2 cellular contexts compared by ENCODE assay signal in the genomic region with DNA sequence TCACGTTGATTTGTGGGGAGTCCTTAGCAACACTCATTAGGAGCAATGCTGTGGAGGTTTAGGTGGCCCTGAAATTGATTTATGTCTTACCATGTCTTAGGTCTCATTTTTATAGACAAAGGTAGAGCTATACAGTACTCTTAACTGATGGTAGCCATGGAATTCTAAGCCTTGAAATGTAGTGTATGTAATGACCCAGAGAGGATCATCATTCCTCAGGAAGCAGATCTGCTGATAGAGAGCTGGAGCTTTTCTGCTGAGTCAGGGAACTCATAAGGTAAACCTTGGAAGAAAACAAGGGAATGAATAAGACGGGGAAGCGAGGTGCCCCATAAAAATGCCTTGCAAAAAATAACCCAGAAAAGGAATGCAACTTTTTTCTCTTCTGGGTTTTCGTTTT.
TF ChIP-seq lines count a peak whose summit lies in the region.

No MANE protein-coding gene starts in this region.

TF ChIP-seq in GM23338, 12 proteins besides CTCF, POLR2A, EP300 and RAD21 (continued from another document):
- TF ChIP-seq ZNF114 (CRISPR knock-in tag; IDR thresholded peaks at IDR 0.05) (no peak), STAT1 (IDR thresholded peaks at IDR 0.05; ENCODE audit: unreplicated experiment) (no peak), ZNF331 (CRISPR knock-in tag; IDR thresholded peaks at IDR 0.05; ENCODE audit: low read depth) (no peak), EZH2phosphoT487 (IDR thresholded peaks at IDR 0.05; ENCODE audit: unreplicated experiment) (no peak), EZH2 (IDR thresholded peaks at IDR 0.05; ENCODE audit: low read depth, unreplicated experiment) (no peak)
TF ChIP-seq in GM23338: peak in this region for 0.

TF ChIP-seq in K562, 482 proteins besides CTCF, POLR2A, EP300 and RAD21 (continued from another document and continues in another):
- TF ChIP-seq, protein P1, sequence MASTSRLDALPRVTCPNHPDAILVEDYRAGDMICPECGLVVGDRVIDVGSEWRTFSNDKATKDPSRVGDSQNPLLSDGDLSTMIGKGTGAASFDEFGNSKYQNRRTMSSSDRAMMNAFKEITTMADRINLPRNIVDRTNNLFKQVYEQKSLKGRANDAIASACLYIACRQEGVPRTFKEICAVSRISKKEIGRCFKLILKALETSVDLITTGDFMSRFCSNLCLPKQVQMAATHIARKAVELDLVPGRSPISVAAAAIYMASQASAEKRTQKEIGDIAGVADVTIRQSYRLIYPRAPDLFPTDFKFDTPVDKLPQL (IDR thresholded peaks at IDR 0.05; ENCODE audit: extremely low read depth, insufficient read length): no peak
- TF ChIP-seq NFIX (CRISPR knock-in tag; IDR thresholded peaks at IDR 0.05; ENCODE audit: low read depth) (no peak), JUND (IDR thresholded peaks at IDR 0.05; ENCODE audit: borderline replicate concordance, low read depth, low read length) (peak; percentile 68; the same call in 1 of the 2 replicates), JUND (tag; IDR thresholded peaks at IDR 0.05; ENCODE audit: borderline replicate concordance, low read depth, low read length) (peak; percentile 58; the same call in 1 of the 3 replicates), ZBTB17 (CRISPR knock-in tag; IDR thresholded peaks at IDR 0.05) (no peak), MAFK (IDR thresholded peaks at IDR 0.05; ENCODE audit: low read length) (peak; percentile 99), STAT5B (CRISPR knock-in tag; IDR thresholded peaks at IDR 0.05) (no peak), KLF10 (CRISPR knock-in tag; IDR thresholded peaks at IDR 0.05) (no peak), SOX6 (IDR thresholded peaks at IDR 0.05) (peak; percentile 36; the same call in 1 of the 2 replicates), MAFG (tag; conservative IDR thresholded peaks at IDR 0.05) (peak; percentile 99), TEAD4 (IDR thresholded peaks at IDR 0.05; ENCODE audit: low read length) (peak; percentile 48; the same call in 1 of the 2 replicates), TEAD4 (CRISPR knock-in tag; IDR thresholded peaks at IDR 0.05; ENCODE audit: borderline replicate concordance) (no peak), CHCHD3 (CRISPR knock-in tag; IDR thresholded peaks at IDR 0.05) (no peak), U2AF1 (optimal IDR thresholded peaks at IDR 0.05; ENCODE audit: low read depth, low read length) (no peak), BRF1 (IDR thresholded peaks at IDR 0.05; ENCODE audit: borderline replicate concordance, extremely low read depth, insufficient read length) (no peak), SRSF9 (IDR thresholded peaks at IDR 0.05; ENCODE audit: borderline replicate concordance, low read depth, low read length) (no peak), JUNB (CRISPR knock-in tag; conservative IDR thresholded peaks at IDR 0.05) (no peak), GABPB2 (CRISPR knock-in tag; conservative IDR thresholded peaks at IDR 0.05) (no peak), TAF7 (tag; IDR thresholded peaks at IDR 0.05) (no peak), ZEB2 (IDR thresholded peaks at IDR 0.05) (peak; percentile 50), RBM15 (IDR thresholded peaks at IDR 0.05; ENCODE audit: insufficient read depth, low read length) (no peak), ETV1 (tag; conservative IDR thresholded peaks at IDR 0.05; ENCODE audit: low read depth) (peak; percentile 47; the same call in 1 of the 2 replicates), ZNF282 (CRISPR knock-in tag; IDR thresholded peaks at IDR 0.05) (no peak), XRCC3 (IDR thresholded peaks at IDR 0.05) (no peak), ZNF184 (CRISPR knock-in tag; IDR thresholded peaks at IDR 0.05) (no peak), MTA1 (IDR thresholded peaks at IDR 0.05; ENCODE audit: borderline replicate concordance) (peak; percentile 23; the same call in 1 of the 2 replicates), CBX3 (IDR thresholded peaks at IDR 0.05; ENCODE audit: borderline replicate concordance in 1 of 2, low read length in 2 of 2) (no peak), TAF15 (IDR thresholded peaks at IDR 0.05; ENCODE audit: low read depth, low read length) (no peak), C11orf30 (IDR thresholded peaks at IDR 0.05; ENCODE audit: low read depth) (peak; percentile 99)
- TF ChIP-seq, protein P2, sequence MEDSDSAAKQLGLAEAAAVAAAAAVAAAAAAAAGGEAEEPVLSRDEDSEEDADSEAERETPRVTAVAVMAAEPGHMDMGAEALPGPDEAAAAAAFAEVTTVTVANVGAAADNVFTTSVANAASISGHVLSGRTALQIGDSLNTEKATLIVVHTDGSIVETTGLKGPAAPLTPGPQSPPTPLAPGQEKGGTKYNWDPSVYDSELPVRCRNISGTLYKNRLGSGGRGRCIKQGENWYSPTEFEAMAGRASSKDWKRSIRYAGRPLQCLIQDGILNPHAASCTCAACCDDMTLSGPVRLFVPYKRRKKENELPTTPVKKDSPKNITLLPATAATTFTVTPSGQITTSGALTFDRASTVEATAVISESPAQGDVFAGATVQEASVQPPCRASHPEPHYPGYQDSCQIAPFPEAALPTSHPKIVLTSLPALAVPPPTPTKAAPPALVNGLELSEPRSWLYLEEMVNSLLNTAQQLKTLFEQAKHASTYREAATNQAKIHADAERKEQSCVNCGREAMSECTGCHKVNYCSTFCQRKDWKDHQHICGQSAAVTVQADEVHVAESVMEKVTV (CRISPR knock-in tag; IDR thresholded peaks at IDR 0.05): no peak
- TF ChIP-seq, protein P3, sequence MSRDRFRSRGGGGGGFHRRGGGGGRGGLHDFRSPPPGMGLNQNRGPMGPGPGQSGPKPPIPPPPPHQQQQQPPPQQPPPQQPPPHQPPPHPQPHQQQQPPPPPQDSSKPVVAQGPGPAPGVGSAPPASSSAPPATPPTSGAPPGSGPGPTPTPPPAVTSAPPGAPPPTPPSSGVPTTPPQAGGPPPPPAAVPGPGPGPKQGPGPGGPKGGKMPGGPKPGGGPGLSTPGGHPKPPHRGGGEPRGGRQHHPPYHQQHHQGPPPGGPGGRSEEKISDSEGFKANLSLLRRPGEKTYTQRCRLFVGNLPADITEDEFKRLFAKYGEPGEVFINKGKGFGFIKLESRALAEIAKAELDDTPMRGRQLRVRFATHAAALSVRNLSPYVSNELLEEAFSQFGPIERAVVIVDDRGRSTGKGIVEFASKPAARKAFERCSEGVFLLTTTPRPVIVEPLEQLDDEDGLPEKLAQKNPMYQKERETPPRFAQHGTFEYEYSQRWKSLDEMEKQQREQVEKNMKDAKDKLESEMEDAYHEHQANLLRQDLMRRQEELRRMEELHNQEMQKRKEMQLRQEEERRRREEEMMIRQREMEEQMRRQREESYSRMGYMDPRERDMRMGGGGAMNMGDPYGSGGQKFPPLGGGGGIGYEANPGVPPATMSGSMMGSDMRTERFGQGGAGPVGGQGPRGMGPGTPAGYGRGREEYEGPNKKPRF (IDR thresholded peaks at IDR 0.05; ENCODE audit: low read depth, low read length): no peak
- TF ChIP-seq, protein P4, sequence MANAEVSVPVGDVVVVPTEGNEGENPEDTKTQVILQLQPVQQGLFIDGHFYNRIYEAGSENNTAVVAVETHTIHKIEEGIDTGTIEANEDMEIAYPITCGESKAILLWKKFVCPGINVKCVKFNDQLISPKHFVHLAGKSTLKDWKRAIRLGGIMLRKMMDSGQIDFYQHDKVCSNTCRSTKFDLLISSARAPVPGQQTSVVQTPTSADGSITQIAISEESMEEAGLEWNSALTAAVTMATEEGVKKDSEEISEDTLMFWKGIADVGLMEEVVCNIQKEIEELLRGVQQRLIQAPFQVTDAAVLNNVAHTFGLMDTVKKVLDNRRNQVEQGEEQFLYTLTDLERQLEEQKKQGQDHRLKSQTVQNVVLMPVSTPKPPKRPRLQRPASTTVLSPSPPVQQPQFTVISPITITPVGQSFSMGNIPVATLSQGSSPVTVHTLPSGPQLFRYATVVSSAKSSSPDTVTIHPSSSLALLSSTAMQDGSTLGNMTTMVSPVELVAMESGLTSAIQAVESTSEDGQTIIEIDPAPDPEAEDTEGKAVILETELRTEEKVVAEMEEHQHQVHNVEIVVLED (CRISPR knock-in tag; IDR thresholded peaks at IDR 0.05): no peak
- TF ChIP-seq, protein P5, sequence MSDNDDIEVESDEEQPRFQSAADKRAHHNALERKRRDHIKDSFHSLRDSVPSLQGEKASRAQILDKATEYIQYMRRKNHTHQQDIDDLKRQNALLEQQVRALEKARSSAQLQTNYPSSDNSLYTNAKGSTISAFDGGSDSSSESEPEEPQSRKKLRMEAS (CRISPR knock-in tag; IDR thresholded peaks at IDR 0.05): no peak
- TF ChIP-seq, protein P6, sequence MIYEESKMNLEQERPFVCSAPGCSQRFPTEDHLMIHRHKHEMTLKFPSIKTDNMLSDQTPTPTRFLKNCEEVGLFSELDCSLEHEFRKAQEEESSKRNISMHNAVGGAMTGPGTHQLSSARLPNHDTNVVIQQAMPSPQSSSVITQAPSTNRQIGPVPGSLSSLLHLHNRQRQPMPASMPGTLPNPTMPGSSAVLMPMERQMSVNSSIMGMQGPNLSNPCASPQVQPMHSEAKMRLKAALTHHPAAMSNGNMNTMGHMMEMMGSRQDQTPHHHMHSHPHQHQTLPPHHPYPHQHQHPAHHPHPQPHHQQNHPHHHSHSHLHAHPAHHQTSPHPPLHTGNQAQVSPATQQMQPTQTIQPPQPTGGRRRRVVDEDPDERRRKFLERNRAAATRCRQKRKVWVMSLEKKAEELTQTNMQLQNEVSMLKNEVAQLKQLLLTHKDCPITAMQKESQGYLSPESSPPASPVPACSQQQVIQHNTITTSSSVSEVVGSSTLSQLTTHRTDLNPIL (CRISPR knock-in tag; IDR thresholded peaks at IDR 0.05): no peak
- TF ChIP-seq, protein P7, sequence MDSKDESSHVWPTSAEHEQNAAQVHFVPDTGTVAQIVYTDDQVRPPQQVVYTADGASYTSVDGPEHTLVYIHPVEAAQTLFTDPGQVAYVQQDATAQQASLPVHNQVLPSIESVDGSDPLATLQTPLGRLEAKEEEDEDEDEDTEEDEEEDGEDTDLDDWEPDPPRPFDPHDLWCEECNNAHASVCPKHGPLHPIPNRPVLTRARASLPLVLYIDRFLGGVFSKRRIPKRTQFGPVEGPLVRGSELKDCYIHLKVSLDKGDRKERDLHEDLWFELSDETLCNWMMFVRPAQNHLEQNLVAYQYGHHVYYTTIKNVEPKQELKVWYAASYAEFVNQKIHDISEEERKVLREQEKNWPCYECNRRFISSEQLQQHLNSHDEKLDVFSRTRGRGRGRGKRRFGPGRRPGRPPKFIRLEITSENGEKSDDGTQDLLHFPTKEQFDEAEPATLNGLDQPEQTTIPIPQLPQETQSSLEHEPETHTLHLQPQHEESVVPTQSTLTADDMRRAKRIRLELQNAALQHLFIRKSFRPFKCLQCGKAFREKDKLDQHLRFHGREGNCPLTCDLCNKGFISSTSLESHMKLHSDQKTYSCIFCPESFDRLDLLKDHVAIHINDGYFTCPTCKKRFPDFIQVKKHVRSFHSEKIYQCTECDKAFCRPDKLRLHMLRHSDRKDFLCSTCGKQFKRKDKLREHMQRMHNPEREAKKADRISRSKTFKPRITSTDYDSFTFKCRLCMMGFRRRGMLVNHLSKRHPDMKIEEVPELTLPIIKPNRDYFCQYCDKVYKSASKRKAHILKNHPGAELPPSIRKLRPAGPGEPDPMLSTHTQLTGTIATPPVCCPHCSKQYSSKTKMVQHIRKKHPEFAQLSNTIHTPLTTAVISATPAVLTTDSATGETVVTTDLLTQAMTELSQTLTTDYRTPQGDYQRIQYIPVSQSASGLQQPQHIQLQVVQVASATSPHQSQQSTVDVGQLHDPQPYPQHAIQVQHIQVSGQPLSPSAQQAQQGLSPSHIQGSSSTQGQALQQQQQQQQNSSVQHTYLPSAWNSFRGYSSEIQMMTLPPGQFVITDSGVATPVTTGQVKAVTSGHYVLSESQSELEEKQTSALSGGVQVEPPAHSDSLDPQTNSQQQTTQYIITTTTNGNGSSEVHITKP (IDR thresholded peaks at IDR 0.05; ENCODE audit: partially characterized antibody): peak; percentile 49
- TF ChIP-seq, protein P8, sequence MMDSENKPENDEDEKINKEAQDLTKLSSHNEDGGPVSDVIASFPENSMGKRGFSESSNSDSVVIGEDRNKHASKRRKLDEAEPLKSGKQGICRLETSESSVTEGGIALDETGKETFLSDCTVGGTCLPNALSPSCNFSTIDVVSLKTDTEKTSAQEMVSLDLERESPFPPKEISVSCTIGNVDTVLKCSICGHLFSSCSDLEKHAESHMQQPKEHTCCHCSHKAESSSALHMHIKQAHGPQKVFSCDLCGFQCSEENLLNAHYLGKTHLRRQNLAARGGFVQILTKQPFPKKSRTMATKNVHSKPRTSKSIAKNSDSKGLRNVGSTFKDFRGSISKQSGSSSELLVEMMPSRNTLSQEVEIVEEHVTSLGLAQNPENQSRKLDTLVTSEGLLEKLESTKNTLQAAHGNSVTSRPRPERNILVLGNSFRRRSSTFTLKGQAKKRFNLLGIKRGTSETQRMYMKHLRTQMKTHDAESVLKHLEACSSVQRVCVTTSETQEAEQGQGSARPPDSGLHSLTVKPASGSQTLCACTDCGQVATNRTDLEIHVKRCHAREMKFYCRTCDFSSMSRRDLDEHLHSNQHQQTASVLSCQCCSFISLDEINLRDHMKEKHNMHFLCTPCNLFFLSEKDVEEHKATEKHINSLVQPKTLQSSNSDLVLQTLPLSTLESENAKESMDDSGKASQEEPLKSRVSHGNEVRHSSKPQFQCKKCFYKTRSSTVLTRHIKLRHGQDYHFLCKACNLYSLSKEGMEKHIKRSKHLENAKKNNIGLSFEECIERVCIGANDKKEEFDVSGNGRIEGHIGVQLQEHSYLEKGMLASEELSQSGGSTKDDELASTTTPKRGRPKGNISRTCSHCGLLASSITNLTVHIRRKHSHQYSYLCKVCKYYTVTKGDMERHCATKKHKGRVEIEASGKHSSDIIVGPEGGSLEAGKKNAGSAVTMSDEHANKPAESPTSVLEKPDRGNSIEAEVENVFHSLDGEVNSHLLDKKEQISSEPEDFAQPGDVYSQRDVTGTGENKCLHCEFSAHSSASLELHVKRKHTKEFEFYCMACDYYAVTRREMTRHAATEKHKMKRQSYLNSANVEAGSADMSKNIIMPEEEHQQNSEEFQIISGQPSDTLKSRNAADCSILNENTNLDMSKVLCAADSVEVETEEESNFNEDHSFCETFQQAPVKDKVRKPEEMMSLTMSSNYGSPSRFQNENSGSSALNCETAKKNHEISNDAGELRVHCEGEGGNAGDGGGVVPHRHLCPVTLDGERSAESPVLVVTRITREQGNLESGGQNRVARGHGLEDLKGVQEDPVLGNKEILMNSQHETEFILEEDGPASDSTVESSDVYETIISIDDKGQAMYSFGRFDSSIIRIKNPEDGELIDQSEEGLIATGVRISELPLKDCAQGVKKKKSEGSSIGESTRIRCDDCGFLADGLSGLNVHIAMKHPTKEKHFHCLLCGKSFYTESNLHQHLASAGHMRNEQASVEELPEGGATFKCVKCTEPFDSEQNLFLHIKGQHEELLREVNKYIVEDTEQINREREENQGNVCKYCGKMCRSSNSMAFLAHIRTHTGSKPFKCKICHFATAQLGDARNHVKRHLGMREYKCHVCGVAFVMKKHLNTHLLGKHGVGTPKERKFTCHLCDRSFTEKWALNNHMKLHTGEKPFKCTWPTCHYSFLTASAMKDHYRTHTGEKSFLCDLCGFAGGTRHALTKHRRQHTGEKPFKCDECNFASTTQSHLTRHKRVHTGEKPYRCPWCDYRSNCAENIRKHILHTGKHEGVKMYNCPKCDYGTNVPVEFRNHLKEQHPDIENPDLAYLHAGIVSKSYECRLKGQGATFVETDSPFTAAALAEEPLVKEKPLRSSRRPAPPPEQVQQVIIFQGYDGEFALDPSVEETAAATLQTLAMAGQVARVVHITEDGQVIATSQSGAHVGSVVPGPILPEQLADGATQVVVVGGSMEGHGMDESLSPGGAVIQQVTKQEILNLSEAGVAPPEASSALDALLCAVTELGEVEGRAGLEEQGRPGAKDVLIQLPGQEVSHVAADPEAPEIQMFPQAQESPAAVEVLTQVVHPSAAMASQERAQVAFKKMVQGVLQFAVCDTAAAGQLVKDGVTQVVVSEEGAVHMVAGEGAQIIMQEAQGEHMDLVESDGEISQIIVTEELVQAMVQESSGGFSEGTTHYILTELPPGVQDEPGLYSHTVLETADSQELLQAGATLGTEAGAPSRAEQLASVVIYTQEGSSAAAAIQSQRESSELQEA (IDR thresholded peaks at IDR 0.05; ENCODE audit: low read depth): no peak
